In the genomic region with DNA sequence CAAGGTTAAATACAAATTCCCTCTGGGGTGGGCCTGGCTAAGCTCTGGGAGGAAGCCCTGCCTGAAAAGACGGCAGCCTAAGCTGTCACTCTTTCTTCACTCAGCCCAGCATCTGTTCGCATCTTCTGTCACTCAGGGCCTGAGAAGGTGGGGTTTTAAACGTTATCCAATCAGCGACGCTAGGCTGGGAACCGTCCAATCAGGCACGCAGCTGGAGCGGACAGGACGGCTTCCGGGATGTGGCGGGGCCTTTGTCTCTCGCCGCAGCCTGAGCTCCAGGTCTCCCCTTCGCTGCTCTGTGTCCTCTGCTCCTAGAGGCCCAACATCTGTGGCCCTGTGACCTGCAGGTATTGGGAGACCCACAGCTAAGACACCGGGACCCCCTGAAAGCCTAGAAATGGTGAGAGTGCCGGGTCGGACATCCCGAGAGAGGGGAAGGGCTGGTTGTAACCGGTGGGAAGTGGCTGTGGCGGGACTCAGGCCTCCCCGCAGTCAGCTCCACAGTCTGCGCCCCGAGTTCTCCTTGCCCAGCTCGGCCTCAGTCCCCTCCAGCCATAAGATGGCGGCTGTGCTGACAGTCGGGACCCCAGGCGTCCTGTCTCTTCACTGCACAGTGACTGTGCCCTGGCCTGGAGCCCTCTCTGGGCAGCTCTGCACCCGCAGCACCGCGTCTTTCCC, we compare ENCODE assay signal across 1 cellular context.
TF ChIP-seq lines count a peak whose summit lies in the region.

A gene (plus strand): TSS at position 254 of the 678 bp plus-strand sequence. CDS start 144 bp downstream, at position 398.

TF ChIP-seq in HepG2, 621 proteins besides CTCF, POLR2A, EP300 and RAD21 (continued from another document and continues in another):
- TF ChIP-seq, protein P1, sequence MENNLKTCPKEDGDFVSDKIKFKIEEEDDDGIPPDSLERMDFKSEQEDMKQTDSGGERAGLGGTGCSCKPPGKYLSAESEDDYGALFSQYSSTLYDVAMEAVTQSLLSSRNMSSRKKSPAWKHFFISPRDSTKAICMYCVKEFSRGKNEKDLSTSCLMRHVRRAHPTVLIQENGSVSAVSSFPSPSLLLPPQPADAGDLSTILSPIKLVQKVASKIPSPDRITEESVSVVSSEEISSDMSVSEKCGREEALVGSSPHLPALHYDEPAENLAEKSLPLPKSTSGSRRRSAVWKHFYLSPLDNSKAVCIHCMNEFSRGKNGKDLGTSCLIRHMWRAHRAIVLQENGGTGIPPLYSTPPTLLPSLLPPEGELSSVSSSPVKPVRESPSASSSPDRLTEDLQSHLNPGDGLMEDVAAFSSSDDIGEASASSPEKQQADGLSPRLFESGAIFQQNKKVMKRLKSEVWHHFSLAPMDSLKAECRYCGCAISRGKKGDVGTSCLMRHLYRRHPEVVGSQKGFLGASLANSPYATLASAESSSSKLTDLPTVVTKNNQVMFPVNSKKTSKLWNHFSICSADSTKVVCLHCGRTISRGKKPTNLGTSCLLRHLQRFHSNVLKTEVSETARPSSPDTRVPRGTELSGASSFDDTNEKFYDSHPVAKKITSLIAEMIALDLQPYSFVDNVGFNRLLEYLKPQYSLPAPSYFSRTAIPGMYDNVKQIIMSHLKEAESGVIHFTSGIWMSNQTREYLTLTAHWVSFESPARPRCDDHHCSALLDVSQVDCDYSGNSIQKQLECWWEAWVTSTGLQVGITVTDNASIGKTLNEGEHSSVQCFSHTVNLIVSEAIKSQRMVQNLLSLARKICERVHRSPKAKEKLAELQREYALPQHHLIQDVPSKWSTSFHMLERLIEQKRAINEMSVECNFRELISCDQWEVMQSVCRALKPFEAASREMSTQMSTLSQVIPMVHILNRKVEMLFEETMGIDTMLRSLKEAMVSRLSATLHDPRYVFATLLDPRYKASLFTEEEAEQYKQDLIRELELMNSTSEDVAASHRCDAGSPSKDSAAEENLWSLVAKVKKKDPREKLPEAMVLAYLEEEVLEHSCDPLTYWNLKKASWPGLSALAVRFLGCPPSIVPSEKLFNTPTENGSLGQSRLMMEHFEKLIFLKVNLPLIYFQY (CRISPR knock-in tag; IDR thresholded peaks at IDR 0.05; ENCODE audit: borderline replicate concordance), result no peak
- TF ChIP-seq, protein P2, sequence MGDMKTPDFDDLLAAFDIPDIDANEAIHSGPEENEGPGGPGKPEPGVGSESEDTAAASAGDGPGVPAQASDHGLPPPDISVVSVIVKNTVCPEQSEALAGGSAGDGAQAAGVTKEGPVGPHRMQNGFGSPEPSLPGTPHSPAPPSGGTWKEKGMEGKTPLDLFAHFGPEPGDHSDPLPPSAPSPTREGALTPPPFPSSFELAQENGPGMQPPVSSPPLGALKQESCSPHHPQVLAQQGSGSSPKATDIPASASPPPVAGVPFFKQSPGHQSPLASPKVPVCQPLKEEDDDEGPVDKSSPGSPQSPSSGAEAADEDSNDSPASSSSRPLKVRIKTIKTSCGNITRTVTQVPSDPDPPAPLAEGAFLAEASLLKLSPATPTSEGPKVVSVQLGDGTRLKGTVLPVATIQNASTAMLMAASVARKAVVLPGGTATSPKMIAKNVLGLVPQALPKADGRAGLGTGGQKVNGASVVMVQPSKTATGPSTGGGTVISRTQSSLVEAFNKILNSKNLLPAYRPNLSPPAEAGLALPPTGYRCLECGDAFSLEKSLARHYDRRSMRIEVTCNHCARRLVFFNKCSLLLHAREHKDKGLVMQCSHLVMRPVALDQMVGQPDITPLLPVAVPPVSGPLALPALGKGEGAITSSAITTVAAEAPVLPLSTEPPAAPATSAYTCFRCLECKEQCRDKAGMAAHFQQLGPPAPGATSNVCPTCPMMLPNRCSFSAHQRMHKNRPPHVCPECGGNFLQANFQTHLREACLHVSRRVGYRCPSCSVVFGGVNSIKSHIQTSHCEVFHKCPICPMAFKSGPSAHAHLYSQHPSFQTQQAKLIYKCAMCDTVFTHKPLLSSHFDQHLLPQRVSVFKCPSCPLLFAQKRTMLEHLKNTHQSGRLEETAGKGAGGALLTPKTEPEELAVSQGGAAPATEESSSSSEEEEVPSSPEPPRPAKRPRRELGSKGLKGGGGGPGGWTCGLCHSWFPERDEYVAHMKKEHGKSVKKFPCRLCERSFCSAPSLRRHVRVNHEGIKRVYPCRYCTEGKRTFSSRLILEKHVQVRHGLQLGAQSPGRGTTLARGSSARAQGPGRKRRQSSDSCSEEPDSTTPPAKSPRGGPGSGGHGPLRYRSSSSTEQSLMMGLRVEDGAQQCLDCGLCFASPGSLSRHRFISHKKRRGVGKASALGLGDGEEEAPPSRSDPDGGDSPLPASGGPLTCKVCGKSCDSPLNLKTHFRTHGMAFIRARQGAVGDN (CRISPR knock-in tag; IDR thresholded peaks at IDR 0.05), result peak; percentile 78
- TF ChIP-seq, protein P3, sequence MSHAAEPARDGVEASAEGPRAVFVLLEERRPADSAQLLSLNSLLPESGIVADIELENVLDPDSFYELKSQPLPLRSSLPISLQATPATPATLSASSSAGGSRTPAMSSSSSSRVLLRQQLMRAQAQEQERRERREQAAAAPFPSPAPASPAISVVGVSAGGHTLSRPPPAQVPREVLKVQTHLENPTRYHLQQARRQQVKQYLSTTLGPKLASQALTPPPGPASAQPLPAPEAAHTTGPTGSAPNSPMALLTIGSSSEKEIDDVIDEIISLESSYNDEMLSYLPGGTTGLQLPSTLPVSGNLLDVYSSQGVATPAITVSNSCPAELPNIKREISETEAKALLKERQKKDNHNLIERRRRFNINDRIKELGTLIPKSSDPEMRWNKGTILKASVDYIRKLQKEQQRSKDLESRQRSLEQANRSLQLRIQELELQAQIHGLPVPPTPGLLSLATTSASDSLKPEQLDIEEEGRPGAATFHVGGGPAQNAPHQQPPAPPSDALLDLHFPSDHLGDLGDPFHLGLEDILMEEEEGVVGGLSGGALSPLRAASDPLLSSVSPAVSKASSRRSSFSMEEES (CRISPR knock-in tag; IDR thresholded peaks at IDR 0.05), result no peak
- TF ChIP-seq MYNN (CRISPR knock-in tag; IDR thresholded peaks at IDR 0.05; ENCODE audit: low read depth) (no peak), ZNF235 (CRISPR knock-in tag; IDR thresholded peaks at IDR 0.05; ENCODE audit: borderline replicate concordance) (peak; percentile 50; the same call in 1 of the 2 replicates), SIN3A (IDR thresholded peaks at IDR 0.05; ENCODE audit: borderline replicate concordance, low read depth, low read length) (peak; percentile 97; the same call in 1 of the 2 replicates), ZIK1 (CRISPR knock-in tag; IDR thresholded peaks at IDR 0.05; ENCODE audit: borderline replicate concordance, low read depth) (no peak), ZSCAN22 (CRISPR knock-in tag; IDR thresholded peaks at IDR 0.05) (no peak), ZNF329 (CRISPR knock-in tag; IDR thresholded peaks at IDR 0.05; ENCODE audit: low read depth) (peak; percentile 58; the same call in 1 of the 2 replicates), GABPB1 (CRISPR knock-in tag; IDR thresholded peaks at IDR 0.05) (peak; percentile 83), KMT2B (CRISPR knock-in tag; IDR thresholded peaks at IDR 0.05) (peak; percentile 75; the same call in 1 of the 2 replicates), DNMT3B (CRISPR knock-in tag; conservative IDR thresholded peaks at IDR 0.05) (0 out of 2 replicates have a peak, but pooled peaks have one; percentile 33), CENPT (CRISPR knock-in tag; IDR thresholded peaks at IDR 0.05; ENCODE audit: low read depth) (no peak), ZBTB7B (CRISPR knock-in tag; IDR thresholded peaks at IDR 0.05) (peak; percentile 48; the same call in 1 of the 2 replicates), ZEB1 (IDR thresholded peaks at IDR 0.05; ENCODE audit: insufficient replicate concordance, low read depth) (no peak), KDM5A (IDR thresholded peaks at IDR 0.05; ENCODE audit: borderline replicate concordance, low read length) (peak; percentile 53; the same call in 1 of the 2 replicates), ZSCAN29 (CRISPR knock-in tag; conservative IDR thresholded peaks at IDR 0.05) (no peak), HOXA3 (CRISPR knock-in tag; IDR thresholded peaks at IDR 0.05) (peak; percentile 56; the same call in 1 of the 2 replicates), ZNF598 (CRISPR knock-in tag; IDR thresholded peaks at IDR 0.05; ENCODE audit: borderline replicate concordance) (peak; percentile 54; the same call in 1 of the 2 replicates), ZNF180 (CRISPR knock-in tag; IDR thresholded peaks at IDR 0.05; ENCODE audit: borderline replicate concordance, low read depth) (no peak), ZNF839 (CRISPR knock-in tag; IDR thresholded peaks at IDR 0.05; ENCODE audit: borderline replicate concordance) (0 out of 2 replicates have a peak, but pooled peaks have one; percentile 47), KDM5B (CRISPR knock-in tag; IDR thresholded peaks at IDR 0.05; ENCODE audit: borderline replicate concordance) (peak; percentile 74; the same call in 1 of the 2 replicates), ZNF292 (CRISPR knock-in tag; IDR thresholded peaks at IDR 0.05; ENCODE audit: borderline replicate concordance, low read depth) (peak; percentile 85), ZNF883 (CRISPR knock-in tag; IDR thresholded peaks at IDR 0.05; ENCODE audit: not compliant biosample characterization) (peak; percentile 36), ZNF772 (CRISPR knock-in tag; IDR thresholded peaks at IDR 0.05) (peak; percentile 50; the same call in 1 of the 2 replicates), ZNF3 (CRISPR knock-in tag; IDR thresholded peaks at IDR 0.05) (no peak), ZNF556 (CRISPR knock-in tag; IDR thresholded peaks at IDR 0.05; ENCODE audit: borderline replicate concordance) (no peak; the same call in 1 of the 2 replicates), GABPA (IDR thresholded peaks at IDR 0.05; ENCODE audit: low read depth, low read length) (peak; percentile 68), GABPA (CRISPR knock-in tag; IDR thresholded peaks at IDR 0.05; ENCODE audit: low read depth) (peak; percentile 85), PHF21A (CRISPR knock-in tag; IDR thresholded peaks at IDR 0.05) (peak; percentile 36; the same call in 1 of the 2 replicates), KLF15 (CRISPR knock-in tag; IDR thresholded peaks at IDR 0.05; ENCODE audit: borderline replicate concordance) (no peak), PHF20 (CRISPR knock-in tag; IDR thresholded peaks at IDR 0.05) (peak; percentile 85)
- TF ChIP-seq, protein P4, sequence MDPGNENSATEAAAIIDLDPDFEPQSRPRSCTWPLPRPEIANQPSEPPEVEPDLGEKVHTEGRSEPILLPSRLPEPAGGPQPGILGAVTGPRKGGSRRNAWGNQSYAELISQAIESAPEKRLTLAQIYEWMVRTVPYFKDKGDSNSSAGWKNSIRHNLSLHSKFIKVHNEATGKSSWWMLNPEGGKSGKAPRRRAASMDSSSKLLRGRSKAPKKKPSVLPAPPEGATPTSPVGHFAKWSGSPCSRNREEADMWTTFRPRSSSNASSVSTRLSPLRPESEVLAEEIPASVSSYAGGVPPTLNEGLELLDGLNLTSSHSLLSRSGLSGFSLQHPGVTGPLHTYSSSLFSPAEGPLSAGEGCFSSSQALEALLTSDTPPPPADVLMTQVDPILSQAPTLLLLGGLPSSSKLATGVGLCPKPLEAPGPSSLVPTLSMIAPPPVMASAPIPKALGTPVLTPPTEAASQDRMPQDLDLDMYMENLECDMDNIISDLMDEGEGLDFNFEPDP (CRISPR knock-in tag; conservative IDR thresholded peaks at IDR 0.05), result no peak
- TF ChIP-seq, protein P5, sequence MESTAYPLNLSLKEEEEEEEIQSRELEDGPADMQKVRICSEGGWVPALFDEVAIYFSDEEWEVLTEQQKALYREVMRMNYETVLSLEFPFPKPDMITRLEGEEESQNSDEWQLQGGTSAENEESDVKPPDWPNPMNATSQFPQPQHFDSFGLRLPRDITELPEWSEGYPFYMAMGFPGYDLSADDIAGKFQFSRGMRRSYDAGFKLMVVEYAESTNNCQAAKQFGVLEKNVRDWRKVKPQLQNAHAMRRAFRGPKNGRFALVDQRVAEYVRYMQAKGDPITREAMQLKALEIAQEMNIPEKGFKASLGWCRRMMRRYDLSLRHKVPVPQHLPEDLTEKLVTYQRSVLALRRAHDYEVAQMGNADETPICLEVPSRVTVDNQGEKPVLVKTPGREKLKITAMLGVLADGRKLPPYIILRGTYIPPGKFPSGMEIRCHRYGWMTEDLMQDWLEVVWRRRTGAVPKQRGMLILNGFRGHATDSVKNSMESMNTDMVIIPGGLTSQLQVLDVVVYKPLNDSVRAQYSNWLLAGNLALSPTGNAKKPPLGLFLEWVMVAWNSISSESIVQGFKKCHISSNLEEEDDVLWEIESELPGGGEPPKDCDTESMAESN (CRISPR knock-in tag; conservative IDR thresholded peaks at IDR 0.05), result 0 out of 2 replicates have a peak, but pooled peaks have one; percentile 29
- TF ChIP-seq, protein P6, sequence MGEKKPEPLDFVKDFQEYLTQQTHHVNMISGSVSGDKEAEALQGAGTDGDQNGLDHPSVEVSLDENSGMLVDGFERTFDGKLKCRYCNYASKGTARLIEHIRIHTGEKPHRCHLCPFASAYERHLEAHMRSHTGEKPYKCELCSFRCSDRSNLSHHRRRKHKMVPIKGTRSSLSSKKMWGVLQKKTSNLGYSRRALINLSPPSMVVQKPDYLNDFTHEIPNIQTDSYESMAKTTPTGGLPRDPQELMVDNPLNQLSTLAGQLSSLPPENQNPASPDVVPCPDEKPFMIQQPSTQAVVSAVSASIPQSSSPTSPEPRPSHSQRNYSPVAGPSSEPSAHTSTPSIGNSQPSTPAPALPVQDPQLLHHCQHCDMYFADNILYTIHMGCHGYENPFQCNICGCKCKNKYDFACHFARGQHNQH (CRISPR knock-in tag; IDR thresholded peaks at IDR 0.05), result peak; percentile 42; the same call in 1 of the 2 replicates
- TF ChIP-seq, protein P7, sequence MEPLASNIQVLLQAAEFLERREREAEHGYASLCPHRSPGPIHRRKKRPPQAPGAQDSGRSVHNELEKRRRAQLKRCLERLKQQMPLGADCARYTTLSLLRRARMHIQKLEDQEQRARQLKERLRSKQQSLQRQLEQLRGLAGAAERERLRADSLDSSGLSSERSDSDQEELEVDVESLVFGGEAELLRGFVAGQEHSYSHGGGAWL (CRISPR knock-in tag; IDR thresholded peaks at IDR 0.05), result 0 out of 2 replicates have a peak, but pooled peaks have one; percentile 49
- TF ChIP-seq, protein P8, sequence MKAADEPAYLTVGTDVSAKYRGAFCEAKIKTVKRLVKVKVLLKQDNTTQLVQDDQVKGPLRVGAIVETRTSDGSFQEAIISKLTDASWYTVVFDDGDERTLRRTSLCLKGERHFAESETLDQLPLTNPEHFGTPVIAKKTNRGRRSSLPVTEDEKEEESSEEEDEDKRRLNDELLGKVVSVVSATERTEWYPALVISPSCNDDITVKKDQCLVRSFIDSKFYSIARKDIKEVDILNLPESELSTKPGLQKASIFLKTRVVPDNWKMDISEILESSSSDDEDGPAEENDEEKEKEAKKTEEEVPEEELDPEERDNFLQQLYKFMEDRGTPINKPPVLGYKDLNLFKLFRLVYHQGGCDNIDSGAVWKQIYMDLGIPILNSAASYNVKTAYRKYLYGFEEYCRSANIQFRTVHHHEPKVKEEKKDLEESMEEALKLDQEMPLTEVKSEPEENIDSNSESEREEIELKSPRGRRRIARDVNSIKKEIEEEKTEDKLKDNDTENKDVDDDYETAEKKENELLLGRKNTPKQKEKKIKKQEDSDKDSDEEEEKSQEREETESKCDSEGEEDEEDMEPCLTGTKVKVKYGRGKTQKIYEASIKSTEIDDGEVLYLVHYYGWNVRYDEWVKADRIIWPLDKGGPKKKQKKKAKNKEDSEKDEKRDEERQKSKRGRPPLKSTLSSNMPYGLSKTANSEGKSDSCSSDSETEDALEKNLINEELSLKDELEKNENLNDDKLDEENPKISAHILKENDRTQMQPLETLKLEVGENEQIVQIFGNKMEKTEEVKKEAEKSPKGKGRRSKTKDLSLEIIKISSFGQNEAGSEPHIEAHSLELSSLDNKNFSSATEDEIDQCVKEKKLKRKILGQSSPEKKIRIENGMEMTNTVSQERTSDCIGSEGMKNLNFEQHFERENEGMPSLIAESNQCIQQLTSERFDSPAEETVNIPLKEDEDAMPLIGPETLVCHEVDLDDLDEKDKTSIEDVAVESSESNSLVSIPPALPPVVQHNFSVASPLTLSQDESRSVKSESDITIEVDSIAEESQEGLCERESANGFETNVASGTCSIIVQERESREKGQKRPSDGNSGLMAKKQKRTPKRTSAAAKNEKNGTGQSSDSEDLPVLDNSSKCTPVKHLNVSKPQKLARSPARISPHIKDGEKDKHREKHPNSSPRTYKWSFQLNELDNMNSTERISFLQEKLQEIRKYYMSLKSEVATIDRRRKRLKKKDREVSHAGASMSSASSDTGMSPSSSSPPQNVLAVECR (CRISPR knock-in tag; IDR thresholded peaks at IDR 0.05; ENCODE audit: borderline replicate concordance), result peak; percentile 93
